In genomic region chr6:89284081-89284480, GRCh38 we compare ENCODE assay signal across 11 cellular contexts. TPM values are rescaled to one million over a fixed set of nuclear protein-coding genes. Genes with fewer than 3 reads are reported as not detected.
"Had no signal": no experiment of that assay in that cellular context is flagged by ENCODE, and none has a peak within 500 bp of the region (broad histone marks: within the 10 kb centered on the region; RNA-seq: fewer than 3 reads in every experiment).

No MANE protein-coding gene starts in this region.

- H3K9ac ChIP-seq: KMS-11 had no signal

- H3K4me3 ChIP-seq: GM23338 had no signal

- ATAC-seq: GM23338 had no signal

- FAIRE-seq: H1, H54 had no signal

- H3K27ac ChIP-seq: HL-60, KMS-11 had no signal

- H3K9me3 Mint-ChIP-seq: GM23338, H9, HFFc6 had no signal

- H3K4me3 Mint-ChIP-seq: GM23338, H9, HFFc6 had no signal

- H3K27ac Mint-ChIP-seq: GM23338, H9, HFFc6 had no signal

- DNase-seq: H9, HCEC 1CT, HFFc6, IMR-90, KBM-7 had no signal

- H3K4me2 ChIP-seq: GM23338, KMS-11 had no signal

- H2AFZ ChIP-seq: GM23338 had no signal

RNA-seq across cellular contexts. Expression of gene GABRR2, which starts 31.0 kb away (rescaled TPM):
- total RNA-seq: GM23338, H1, H9, HT1080, IMR-90 had no signal
- polyA plus RNA-seq: GM23338, H1 had no signal
